Comparison of ENCODE assay signal across 8 cellular contexts in the genomic region with DNA sequence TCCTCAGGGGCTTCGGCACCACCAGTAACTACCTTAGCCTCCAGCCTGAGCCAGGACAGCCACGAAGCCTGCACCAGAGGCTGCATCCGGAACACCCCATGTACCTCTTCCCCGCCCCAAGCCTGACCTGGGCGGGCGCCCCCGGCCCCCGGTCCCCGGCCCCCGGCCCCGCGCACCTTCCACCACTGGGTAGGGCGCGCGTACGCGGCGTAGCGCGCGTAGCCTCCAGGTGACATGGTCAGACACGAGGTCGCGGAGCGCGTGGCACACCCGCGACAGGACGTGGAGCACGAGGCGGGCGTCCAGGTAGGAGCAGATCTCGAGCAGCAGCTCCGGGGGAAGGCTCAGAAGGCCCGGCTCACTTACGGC. TPM values are rescaled to one million over a fixed set of nuclear protein-coding genes. Genes with fewer than 3 reads are reported as not detected.
DNase-seq lines count a peak whose midpoint lies in the region; ATAC-seq, FAIRE-seq and TF ChIP-seq lines count a peak whose summit lies in the region.

No MANE protein-coding gene starts in this region.

- H3K27ac ChIP-seq in A549 (peak overlapping the region; percentile 75 to 91), cingulate gyrus (ENCODE audit: low read depth, low read length) (peak overlapping the region; percentile 79), muscle layer of colon (ENCODE audit: low read depth, low read length) (peak overlapping the region; percentile 88)

- no peak for TF ChIP-seq POLR2A in A549 (IDR thresholded peaks at IDR 0.05; ENCODE audit: low read length)

- ATAC-seq in A549 (peak; percentile 35 to 43; a peak in 5 of 6 replicates), GM19351 (IDR thresholded peaks at IDR 0.05; ENCODE audit: unreplicated experiment) (peak; percentile 7)

- FAIRE-seq in A549 (lab: Jason Lieb, UNC) = no peak

- peak overlapping the region; percentile 73 for H3K4me2 ChIP-seq in A549

- no peaks in the 10 kb centered on the region for H3K27me3 ChIP-seq in muscle layer of colon (ENCODE audit: control insufficient read depth in 1 of 2, insufficient read depth in 2 of 2, low read length in 2 of 2)

- TF ChIP-seq RAD21 in A549 (conservative IDR thresholded peaks at IDR 0.05 in 1 of 2, IDR thresholded peaks at IDR 0.05 in 1 of 2) = no peak

- peaks cover 3% of the 10 kb centered on the region for H3K36me3 ChIP-seq in muscle layer of colon (ENCODE audit: insufficient read depth, low read length)

- peak overlapping the region; percentile 41 for H3K9ac ChIP-seq in muscle layer of colon (ENCODE audit: low read length)

- H3K9me3 ChIP-seq in A549 (no peaks in the 10 kb centered on the region), muscle layer of colon (ENCODE audit: low read length) (no peaks in the 10 kb centered on the region)

- peaks cover 5% of the 10 kb centered on the region; the same call in 1 of the 3 replicates for H3K4me1 ChIP-seq in A549
- H3K4me1 ChIP-seq in muscle layer of colon (ENCODE audit: insufficient read depth, low read length) = peaks cover 13% of the 10 kb centered on the region

- POLR2A ChIA-PET in A549 (lab: Yijun Ruan, JAX) = no interaction called here

- WGBS in A549 (ENCODE audit: missing lambda C conversion rate) = 25% methylated on average over 1 of the region's 36 CpGs

- no peak for TF ChIP-seq EP300 in A549 (IDR thresholded peaks at IDR 0.05)

- peak overlapping the region; percentile 71 for H3K4me3 ChIP-seq in A549
- H3K4me3 ChIP-seq in LNCaP clone FGC (ENCODE audit: low read depth, low read length) = peak overlapping the region; percentile 97
- peak overlapping the region; percentile 75 to 80 for H3K4me3 ChIP-seq in muscle layer of colon (ENCODE audit: low read depth in 1 of 2, low read length in 2 of 2)

- peak in 1 of 2 experiments; percentile 10 for DNase-seq in A549 (ENCODE audit: low read depth in 1 of 2, low spot score in 1 of 2)
- DNase-seq in LNCaP clone FGC (ENCODE audit: low read depth) = no peak
- no peak for DNase-seq in OCI-M1 (lab: John Stamatoyannopoulos, UW)
- DNase-seq in glomerular visceral epithelial cell (ENCODE audit: extremely low spot score) = no peak
- DNase-seq in NOMO-1 treated with dmso at 0.1 percent for 144 hours (lab: John Stamatoyannopoulos, UW; ENCODE audit: unreplicated experiment) = no peak

- no peak for TF ChIP-seq CTCF in A549 (IDR thresholded peaks at IDR 0.05)
- TF ChIP-seq CTCF in LNCaP clone FGC (IDR thresholded peaks at IDR 0.05; ENCODE audit: control insufficient read depth, extremely low read depth, insufficient read depth) = no peak

- CTCF ChIA-PET in A549 (lab: Yijun Ruan, JAX) = interaction anchor here (0.6 to 1.5 kb wide), 6 partner anchors 20 to 122 kb away, joined by 3 to 5 read pairs (median 3); no protein-coding TSS in a partner anchor

TF ChIP-seq in A549, 52 proteins besides CTCF, POLR2A, EP300 and RAD21:
- no peak for TF ChIP-seq HMGXB4 (CRISPR knock-in tag; IDR thresholded peaks at IDR 0.05; ENCODE audit: borderline replicate concordance)
- TF ChIP-seq FOXS1 (CRISPR knock-in tag; IDR thresholded peaks at IDR 0.05) = no peak
- TF ChIP-seq JUN (IDR thresholded peaks at IDR 0.05) = no peak
- TF ChIP-seq HOXB13 (CRISPR knock-in tag; IDR thresholded peaks at IDR 0.05; ENCODE audit: low read depth) = no peak
- TF ChIP-seq MAX (IDR thresholded peaks at IDR 0.05) = no peak; the same call in 1 of the 2 replicates
- TF ChIP-seq EHMT2 (IDR thresholded peaks at IDR 0.05; ENCODE audit: low read depth) = no peak
- no peak for TF ChIP-seq CBX2 (IDR thresholded peaks at IDR 0.05; ENCODE audit: borderline replicate concordance, low read depth)
- TF ChIP-seq BHLHE40 (IDR thresholded peaks at IDR 0.05; ENCODE audit: low read depth, low read length) = no peak
- TF ChIP-seq JUNB (IDR thresholded peaks at IDR 0.05) = no peak
- TF ChIP-seq NFE2L2 (conservative IDR thresholded peaks at IDR 0.05; ENCODE audit: low read length) = no peak
- no peak for TF ChIP-seq HOXA7 (CRISPR knock-in tag; IDR thresholded peaks at IDR 0.05)
- TF ChIP-seq TP53 (CRISPR knock-in tag; IDR thresholded peaks at IDR 0.05) = no peak
- no peak for TF ChIP-seq BCL3 (IDR thresholded peaks at IDR 0.05)
- no peak for TF ChIP-seq ZFP36 (IDR thresholded peaks at IDR 0.05; ENCODE audit: borderline replicate concordance, partially characterized antibody)
- TF ChIP-seq KDM5A (IDR thresholded peaks at IDR 0.05) = no peak
- no peak for TF ChIP-seq FOSB (CRISPR knock-in tag; IDR thresholded peaks at IDR 0.05)
- no peak for TF ChIP-seq MYC (IDR thresholded peaks at IDR 0.05; ENCODE audit: borderline replicate concordance, low read length)
- TF ChIP-seq NPAS2 (CRISPR knock-in tag; IDR thresholded peaks at IDR 0.05; ENCODE audit: borderline replicate concordance) = no peak
- no peak for TF ChIP-seq ZNF302 (CRISPR knock-in tag; IDR thresholded peaks at IDR 0.05)

RNA-seq across cellular contexts. Expression of gene FBXW9, which starts 0.5 kb away (rescaled TPM):
- polyA plus RNA-seq in A549 (2011; rRNA removed) (5.7 and 6.9 TPM in 2 replicates), A549 (2017; fragmentation: RNase III; extraction: RNeasy Plus Mini Kit Qiagen cat#74134 plus additional on column Dnase treatment) (7.3 to 8.1 TPM (median 8.0 TPM) in 3 replicates)
- 16.9 and 22.9 TPM in 2 replicates for polyA plus RNA-seq in A549 (2012; cell fraction: cytosol; rRNA removed)
- 38.1 and 46.2 TPM in 2 replicates for polyA plus RNA-seq in A549 (2012; cell fraction: nucleus; rRNA removed)
- polyA minus RNA-seq in A549 (2011; rRNA and poly(A)+ RNA removed) = 5.1 and 5.9 TPM in 2 replicates

RNA-seq across cellular contexts. Expression of gene GNG14, which starts 8.2 kb away (rescaled TPM):
- not detected in 2 replicates for polyA plus RNA-seq in A549 (2011; rRNA removed)
- not detected in 2 replicates for polyA plus RNA-seq in A549 (2012; cell fraction: cytosol; rRNA removed)
- polyA plus RNA-seq in A549 (2012; cell fraction: nucleus; rRNA removed) = not detected in 2 replicates
- not detected in 3 replicates for polyA plus RNA-seq in A549 (2017; fragmentation: RNase III; extraction: RNeasy Plus Mini Kit Qiagen cat#74134 plus additional on column Dnase treatment)
- not detected in 2 replicates for polyA minus RNA-seq in A549 (2011; rRNA and poly(A)+ RNA removed)

RNA-seq across cellular contexts. Expression of gene DHPS, which starts 14.3 kb away (rescaled TPM):
- polyA plus RNA-seq in A549 (2011; rRNA removed) (63.7 and 71.9 TPM in 2 replicates), A549 (2017; fragmentation: RNase III; extraction: RNeasy Plus Mini Kit Qiagen cat#74134 plus additional on column Dnase treatment) (55.3 to 58.3 TPM (median 57.8 TPM) in 3 replicates)
- polyA plus RNA-seq in A549 (2012; cell fraction: cytosol; rRNA removed) = 92.1 and 94.5 TPM in 2 replicates
- 177 and 198 TPM in 2 replicates for polyA plus RNA-seq in A549 (2012; cell fraction: nucleus; rRNA removed)
- polyA minus RNA-seq in A549 (2011; rRNA and poly(A)+ RNA removed) = 56.8 and 69.7 TPM in 2 replicates

RNA-seq across cellular contexts. Expression of gene TNPO2, which starts 27.8 kb away (rescaled TPM):
- polyA plus RNA-seq in A549 (2011; rRNA removed) = 33.7 and 38.0 TPM in 2 replicates
- polyA plus RNA-seq in A549 (2012; cell fraction: cytosol; rRNA removed) = 51.8 and 59.4 TPM in 2 replicates
- polyA plus RNA-seq in A549 (2012; cell fraction: nucleus; rRNA removed) = 257 and 323 TPM in 2 replicates
- 39.8 to 42.5 TPM (median 41.0 TPM) in 3 replicates for polyA plus RNA-seq in A549 (2017; fragmentation: RNase III; extraction: RNeasy Plus Mini Kit Qiagen cat#74134 plus additional on column Dnase treatment)
- polyA minus RNA-seq in A549 (2011; rRNA and poly(A)+ RNA removed) = 153 and 163 TPM in 2 replicates

RNA-seq across cellular contexts. Expression of gene WDR83, which starts 29.4 kb away (rescaled TPM):
- 4.3 and 4.8 TPM in 2 replicates for polyA plus RNA-seq in A549 (2011; rRNA removed)
- polyA plus RNA-seq in A549 (2012; cell fraction: cytosol; rRNA removed) = 11.9 and 12.5 TPM in 2 replicates
- polyA plus RNA-seq in A549 (2012; cell fraction: nucleus; rRNA removed) = 13.7 and 15.0 TPM in 2 replicates
- 11.1 to 13.7 TPM (median 11.4 TPM) in 3 replicates for polyA plus RNA-seq in A549 (2017; fragmentation: RNase III; extraction: RNeasy Plus Mini Kit Qiagen cat#74134 plus additional on column Dnase treatment)
- polyA minus RNA-seq in A549 (2011; rRNA and poly(A)+ RNA removed) = 4.0 and 6.2 TPM in 2 replicates
